In genomic region chr20:33407251-33407650, GRCh38 we compare ENCODE assay signal across 1 cellular context.
TF ChIP-seq lines count a peak whose summit lies in the region.

No MANE protein-coding gene starts in this region.

TF ChIP-seq in endothelial cell of umbilical vein, 7 proteins besides CTCF, POLR2A, EP300 and RAD21:
- TF ChIP-seq GATA2 (IDR thresholded peaks at IDR 0.05; ENCODE audit: insufficient read depth, insufficient read length, low read depth, low read length) (no peak), POLR2AphosphoS5 (IDR thresholded peaks at IDR 0.05; ENCODE audit: insufficient read depth, low read depth, low read length) (no peak), FOS (IDR thresholded peaks at IDR 0.05; ENCODE audit: borderline replicate concordance, insufficient read depth, low read length) (no peak), JUN (IDR thresholded peaks at IDR 0.05; ENCODE audit: borderline replicate concordance, insufficient read depth, insufficient read length, low read depth) (no peak), MYC (IDR thresholded peaks at IDR 0.05; ENCODE audit: low read depth, low read length) (no peak), EZH2 (IDR thresholded peaks at IDR 0.05; ENCODE audit: borderline replicate concordance, low read depth, low read length, severe bottlenecking) (no peak)
- TF ChIP-seq, protein P1, sequence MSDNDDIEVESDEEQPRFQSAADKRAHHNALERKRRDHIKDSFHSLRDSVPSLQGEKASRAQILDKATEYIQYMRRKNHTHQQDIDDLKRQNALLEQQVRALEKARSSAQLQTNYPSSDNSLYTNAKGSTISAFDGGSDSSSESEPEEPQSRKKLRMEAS (IDR thresholded peaks at IDR 0.05; ENCODE audit: insufficient read depth, insufficient read length), result no peak
